In genomic region chr3:115147329-115148141, GRCh38 we compare ENCODE assay signal across 8 cellular contexts. TPM values are rescaled to one million over a fixed set of nuclear protein-coding genes. Genes with fewer than 3 reads are reported as not detected.
DNase-seq lines count a peak whose midpoint lies in the region; ATAC-seq and TF ChIP-seq lines count a peak whose summit lies in the region.

No MANE protein-coding gene starts in this region.

- no peaks in the 10 kb centered on the region for H3K27me3 Mint-ChIP-seq in WTC11 (ENCODE audit: low read depth)

- H3K27me3 ChIP-seq in AG04450 (ENCODE audit: control insufficient read depth, insufficient read depth, low read length), result no peaks in the 10 kb centered on the region

- H3K4me3 ChIP-seq in AG04450 (ENCODE audit: low read depth, low read length), result peak overlapping the region; percentile 74
- H3K4me3 ChIP-seq in cardiac fibroblast (replicated peaks in 1 of 2; ENCODE audit: low read depth in 2 of 2, low read length in 2 of 2), result peak overlapping the region; percentile 79 to 81
- H3K4me3 ChIP-seq in skin epidermis, result peak overlapping the region; percentile 62 to 95 (median 79)

- no peak for TF ChIP-seq CTCF in AG04450 (IDR thresholded peaks at IDR 0.05; ENCODE audit: low read depth, low read length)
- no peak for TF ChIP-seq CTCF in WTC11 (IDR thresholded peaks at IDR 0.05)
- TF ChIP-seq CTCF in cardiac fibroblast (IDR thresholded peaks at IDR 0.05; ENCODE audit: low read depth, low read length), result no peak

- H3K27ac ChIP-seq in AG04450 (ENCODE audit: low read depth, low read length) (peak overlapping the region; percentile 89), skin epidermis (peak overlapping the region; percentile 75 to 98 (median 94))

- peaks cover 6% of the 10 kb centered on the region; the same call in 1 of the 2 replicates for H3K9me3 Mint-ChIP-seq in WTC11

- peaks cover 20% of the 10 kb centered on the region for H3K4me1 Mint-ChIP-seq in WTC11

- peak overlapping the region; percentile 88 for H3K4me3 Mint-ChIP-seq in WTC11

- no peaks in the 10 kb centered on the region for H3K9me3 ChIP-seq in AG04450 (ENCODE audit: control insufficient read depth, insufficient read depth, low read length)

- DNase-seq in AG04450 (ENCODE audit: low read depth, low spot score), result peak; percentile 100
- peak; percentile 100 for DNase-seq in NCI-H2196 treated with DMSO at 0.1 percent for 48 hours (lab: John Stamatoyannopoulos, UW; ENCODE audit: unreplicated experiment)
- peak; percentile 96 for DNase-seq in WTC11 (ENCODE audit: low spot score)
- DNase-seq in cardiac fibroblast (ENCODE audit: low read depth in 2 of 2), result peak; percentile 100
- peak; percentile 84 for DNase-seq in iPS-NIHi11 (ENCODE audit: low spot score)

- CTCF ChIA-PET in AG04450 (lab: Charles Lee), result interaction anchor here (0.8 to 1.3 kb wide), 2 partner anchors 105 to 763 kb away, joined by 3 to 5 read pairs; no protein-coding TSS in a partner anchor
- CTCF ChIA-PET in WTC11 (lab: Charles Lee), result interaction anchor here (1.5 to 2.1 kb wide), 2 partner anchors 636 to 637 kb away, joined by 4 to 5 read pairs; no protein-coding TSS in a partner anchor

- POLR2A ChIA-PET in AG04450 (lab: Yijun Ruan, JAX), result interaction anchor here (0.6 to 1.7 kb wide), 5 partner anchors 32 to 636 kb away, joined by 3 to 10 read pairs (median 3); no protein-coding TSS in a partner anchor
- POLR2A ChIA-PET in WTC11 (lab: Charles Lee), result interaction anchor here (1.0 to 1.6 kb wide), 2 partner anchors 13 to 22 kb away, joined by 3 to 5 read pairs; no protein-coding TSS in a partner anchor

- H3K36me3 Mint-ChIP-seq in WTC11, result no peaks in the 10 kb centered on the region

- H3K27ac Mint-ChIP-seq in WTC11, result peak overlapping the region; percentile 98

- ATAC-seq in GM18907 (IDR thresholded peaks at IDR 0.05; ENCODE audit: unreplicated experiment) (peak; percentile 87), HG03139 (IDR thresholded peaks at IDR 0.05; ENCODE audit: unreplicated experiment) (peak; percentile 78), WTC11 (peak; percentile 84)

TF ChIP-seq in WTC11, 78 proteins besides CTCF, POLR2A, EP300 and RAD21 (continues in another document):
- TF ChIP-seq ZNF281 (CRISPR knock-in tag; IDR thresholded peaks at IDR 0.05) (peak; percentile 51; the same call in 1 of the 2 replicates), ZMAT4 (CRISPR knock-in tag; IDR thresholded peaks at IDR 0.05) (no peak), ZBTB43 (CRISPR knock-in tag; IDR thresholded peaks at IDR 0.05) (no peak), NFE2L1 (CRISPR knock-in tag; IDR thresholded peaks at IDR 0.05) (no peak), GABPB1 (CRISPR knock-in tag; IDR thresholded peaks at IDR 0.05) (peak; percentile 19; the same call in 1 of the 2 replicates), USF2 (CRISPR knock-in tag; IDR thresholded peaks at IDR 0.05) (no peak), ZNF219 (CRISPR knock-in tag; IDR thresholded peaks at IDR 0.05; ENCODE audit: borderline replicate concordance) (no peak), ZNF423 (CRISPR knock-in tag; IDR thresholded peaks at IDR 0.05) (peak; percentile 64), NFYB (CRISPR knock-in tag; conservative IDR thresholded peaks at IDR 0.05; ENCODE audit: low read depth) (peak; percentile 89), RORB (CRISPR knock-in tag; IDR thresholded peaks at IDR 0.05) (no peak), HMGA2 (CRISPR knock-in tag; IDR thresholded peaks at IDR 0.05) (no peak), SP1 (CRISPR knock-in tag; conservative IDR thresholded peaks at IDR 0.05) (0 out of 2 replicates have a peak, but pooled peaks have one; percentile 21), MYBL2 (CRISPR knock-in tag; IDR thresholded peaks at IDR 0.05) (peak; percentile 48; the same call in 1 of the 2 replicates)
- TF ChIP-seq, protein P1, sequence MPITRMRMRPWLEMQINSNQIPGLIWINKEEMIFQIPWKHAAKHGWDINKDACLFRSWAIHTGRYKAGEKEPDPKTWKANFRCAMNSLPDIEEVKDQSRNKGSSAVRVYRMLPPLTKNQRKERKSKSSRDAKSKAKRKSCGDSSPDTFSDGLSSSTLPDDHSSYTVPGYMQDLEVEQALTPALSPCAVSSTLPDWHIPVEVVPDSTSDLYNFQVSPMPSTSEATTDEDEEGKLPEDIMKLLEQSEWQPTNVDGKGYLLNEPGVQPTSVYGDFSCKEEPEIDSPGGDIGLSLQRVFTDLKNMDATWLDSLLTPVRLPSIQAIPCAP (CRISPR knock-in tag; IDR thresholded peaks at IDR 0.05), result no peak
- TF ChIP-seq, protein P2, sequence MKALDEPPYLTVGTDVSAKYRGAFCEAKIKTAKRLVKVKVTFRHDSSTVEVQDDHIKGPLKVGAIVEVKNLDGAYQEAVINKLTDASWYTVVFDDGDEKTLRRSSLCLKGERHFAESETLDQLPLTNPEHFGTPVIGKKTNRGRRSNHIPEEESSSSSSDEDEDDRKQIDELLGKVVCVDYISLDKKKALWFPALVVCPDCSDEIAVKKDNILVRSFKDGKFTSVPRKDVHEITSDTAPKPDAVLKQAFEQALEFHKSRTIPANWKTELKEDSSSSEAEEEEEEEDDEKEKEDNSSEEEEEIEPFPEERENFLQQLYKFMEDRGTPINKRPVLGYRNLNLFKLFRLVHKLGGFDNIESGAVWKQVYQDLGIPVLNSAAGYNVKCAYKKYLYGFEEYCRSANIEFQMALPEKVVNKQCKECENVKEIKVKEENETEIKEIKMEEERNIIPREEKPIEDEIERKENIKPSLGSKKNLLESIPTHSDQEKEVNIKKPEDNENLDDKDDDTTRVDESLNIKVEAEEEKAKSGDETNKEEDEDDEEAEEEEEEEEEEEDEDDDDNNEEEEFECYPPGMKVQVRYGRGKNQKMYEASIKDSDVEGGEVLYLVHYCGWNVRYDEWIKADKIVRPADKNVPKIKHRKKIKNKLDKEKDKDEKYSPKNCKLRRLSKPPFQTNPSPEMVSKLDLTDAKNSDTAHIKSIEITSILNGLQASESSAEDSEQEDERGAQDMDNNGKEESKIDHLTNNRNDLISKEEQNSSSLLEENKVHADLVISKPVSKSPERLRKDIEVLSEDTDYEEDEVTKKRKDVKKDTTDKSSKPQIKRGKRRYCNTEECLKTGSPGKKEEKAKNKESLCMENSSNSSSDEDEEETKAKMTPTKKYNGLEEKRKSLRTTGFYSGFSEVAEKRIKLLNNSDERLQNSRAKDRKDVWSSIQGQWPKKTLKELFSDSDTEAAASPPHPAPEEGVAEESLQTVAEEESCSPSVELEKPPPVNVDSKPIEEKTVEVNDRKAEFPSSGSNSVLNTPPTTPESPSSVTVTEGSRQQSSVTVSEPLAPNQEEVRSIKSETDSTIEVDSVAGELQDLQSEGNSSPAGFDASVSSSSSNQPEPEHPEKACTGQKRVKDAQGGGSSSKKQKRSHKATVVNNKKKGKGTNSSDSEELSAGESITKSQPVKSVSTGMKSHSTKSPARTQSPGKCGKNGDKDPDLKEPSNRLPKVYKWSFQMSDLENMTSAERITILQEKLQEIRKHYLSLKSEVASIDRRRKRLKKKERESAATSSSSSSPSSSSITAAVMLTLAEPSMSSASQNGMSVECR (CRISPR knock-in tag; IDR thresholded peaks at IDR 0.05; ENCODE audit: borderline replicate concordance), result peak; percentile 46; the same call in 1 of the 2 replicates
- TF ChIP-seq, protein P3, sequence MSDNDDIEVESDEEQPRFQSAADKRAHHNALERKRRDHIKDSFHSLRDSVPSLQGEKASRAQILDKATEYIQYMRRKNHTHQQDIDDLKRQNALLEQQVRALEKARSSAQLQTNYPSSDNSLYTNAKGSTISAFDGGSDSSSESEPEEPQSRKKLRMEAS (CRISPR knock-in tag; IDR thresholded peaks at IDR 0.05), result no peak

RNA-seq across cellular contexts. Expression of gene ZBTB20, which starts 0.4 kb away (rescaled TPM):
- polyA plus RNA-seq in AG04450 (2011; rRNA removed), result 2.6 and 3.0 TPM in 2 replicates
- polyA minus RNA-seq in AG04450 (2011; rRNA and poly(A)+ RNA removed), result 55.8 and 68.6 TPM in 2 replicates
- total RNA-seq in WTC11 (2021), result 1.1 to 1.5 TPM (median 1.3 TPM) in 3 replicates

Comparison
In these comparisons a context has a peak if more than half of its experiments do, and no peak if none do; other contexts are left out.
1. Peak in every context shown above with its lines: DNase-seq, ATAC-seq, H3K4me3 ChIP-seq and H3K27ac ChIP-seq.